16 cellular contexts compared by ENCODE assay signal in the genomic region with DNA sequence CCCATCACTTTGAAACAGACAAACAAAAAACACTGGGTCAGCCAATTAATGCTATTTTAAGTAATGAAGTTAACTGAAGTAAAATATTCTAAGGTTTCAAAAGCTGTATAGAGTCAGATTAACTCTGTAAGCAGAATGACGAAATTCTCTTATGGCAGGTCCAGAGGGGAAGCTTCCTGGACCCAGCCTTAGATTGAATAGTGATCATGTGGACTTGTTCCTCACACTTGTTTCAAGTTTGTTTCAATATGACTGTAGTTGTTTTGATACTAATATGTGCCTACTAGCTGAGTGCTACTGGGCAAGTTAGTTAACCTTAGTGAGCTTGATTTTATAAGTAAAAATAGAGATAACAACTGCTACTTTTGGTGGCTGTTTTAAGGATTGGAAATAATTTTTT. TPM values are rescaled to one million over a fixed set of nuclear protein-coding genes. Genes with fewer than 3 reads are reported as not detected.
DNase-seq lines count a peak whose midpoint lies in the region; ATAC-seq and TF ChIP-seq lines count a peak whose summit lies in the region.
"Had no signal": no experiment of that assay in that cellular context is flagged by ENCODE, and none has a peak within 500 bp of the region (broad histone marks: within the 10 kb centered on the region; RNA-seq: fewer than 3 reads in every experiment).

No MANE protein-coding gene starts in this region.

- no peaks in the 10 kb centered on the region for H3K9me3 ChIP-seq in osteoblast (ENCODE audit: low read depth, low read length)

- no peaks in the 10 kb centered on the region for H3K79me2 ChIP-seq in osteoblast (ENCODE audit: insufficient read depth, low read length)

- H4K20me1 ChIP-seq in osteoblast (ENCODE audit: insufficient read depth, low read length): no peaks in the 10 kb centered on the region

- H3K4me1 ChIP-seq in osteoblast (ENCODE audit: insufficient read depth, low read length): no peaks in the 10 kb centered on the region

- H2AFZ ChIP-seq in osteoblast (ENCODE audit: low read length): no peak overlapping the region

- H3K27me3 ChIP-seq in osteoblast (ENCODE audit: insufficient read depth, low read length): no peaks in the 10 kb centered on the region

- DNase-seq in GM20000 (ENCODE audit: low spot score) (peak; percentile 17), medulla oblongata (ENCODE audit: extremely low spot score) (peak; percentile 66), osteoblast (ENCODE audit: insufficient read length, low spot score, missing footprints) (no peak), amygdala (lab: John Stamatoyannopoulos, UW) (no peak)
- DNase-seq: activated T-cell treated with anti-CD3 and anti-CD28 coated beads, Interleukin-2, amount 50 U/mL, for 48 hours; naive thymus-derived CD8-positive, alpha-beta T cell; NCI-H2081 treated with DMSO at 0.1 percent for 48 hours; NCI-H510A treated with DMSO at 0.1 percent for 48 hours; OCI-M1; SHP77; stimulated activated CD4-positive, alpha-beta T cell treated with anti-CD3 and anti-CD28 coated beads, Interleukin-4, amount 100 ng/mL, for 4 hours; T-helper 17 cell; WERI-Rb-1 had no signal

- H3K27ac ChIP-seq in osteoblast (ENCODE audit: low read depth, low read length): no peak overlapping the region
- H3K27ac ChIP-seq: WERI-Rb-1 had no signal

- peak; percentile 70 for ATAC-seq in GM18517 (IDR thresholded peaks at IDR 0.05; ENCODE audit: unreplicated experiment)
- ATAC-seq in HG03469 (IDR thresholded peaks at IDR 0.05; ENCODE audit: unreplicated experiment): peak; percentile 58
- no peak for ATAC-seq in HG02763 (IDR thresholded peaks at IDR 0.05; ENCODE audit: unreplicated experiment)
- ATAC-seq: naive thymus-derived CD8-positive, alpha-beta T cell; T-helper 17 cell had no signal

- TF ChIP-seq CTCF in GM20000 (IDR thresholded peaks at IDR 0.05; ENCODE audit: extremely low read depth, missing control alignments) (no peak), osteoblast (IDR thresholded peaks at IDR 0.05; ENCODE audit: extremely low read depth, low read depth, low read length) (no peak)

- H3K4me3 ChIP-seq in osteoblast (ENCODE audit: insufficient read depth, low read length): no peak overlapping the region

- H3K36me3 ChIP-seq in osteoblast (ENCODE audit: insufficient read depth, low read length): no peaks in the 10 kb centered on the region
- H3K36me3 ChIP-seq: WERI-Rb-1 had no signal

- no peak overlapping the region for H3K4me2 ChIP-seq in osteoblast (ENCODE audit: insufficient read depth, low read length)

RNA-seq across cellular contexts. Expression of a gene that starts 32.6 kb away (rescaled TPM):
- total RNA-seq in osteoblast: 0.88 and 1.1 TPM in 2 replicates

RNA-seq across cellular contexts. Expression of a gene that starts 50.3 kb away (rescaled TPM):
- 22.1 and 23.6 TPM in 2 replicates for total RNA-seq in osteoblast

Comparison
In these comparisons a context has a peak if more than half of its experiments do, and no peak if none do; other contexts are left out.
1. DNase-seq: peak in GM20000 (single experiment) and medulla oblongata (single experiment); none in osteoblast (single experiment) and amygdala (0 of 56).